ENCODE assay signal across 20 cellular contexts in the genomic region with DNA sequence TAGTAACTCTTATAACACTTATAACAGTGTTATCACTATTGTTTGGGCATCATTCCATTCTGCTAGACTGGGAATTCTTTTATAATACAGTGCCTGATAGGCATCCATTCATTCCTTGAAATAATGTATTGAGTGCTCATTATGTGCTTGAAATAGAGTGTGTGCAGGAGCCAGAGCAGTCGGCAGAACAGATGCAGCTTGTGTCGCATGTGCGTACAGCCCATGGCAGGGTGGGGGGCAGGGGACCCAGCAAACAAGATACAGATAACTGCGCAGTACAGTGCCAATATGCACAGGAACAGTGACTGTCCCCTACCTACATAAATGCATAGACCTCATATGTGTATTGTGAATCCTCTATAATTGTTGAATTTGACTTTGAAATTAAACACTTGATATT.
DNase-seq lines count a peak whose midpoint lies in the region; ATAC-seq and TF ChIP-seq lines count a peak whose summit lies in the region.
"Had no signal": no experiment of that assay in that cellular context is flagged by ENCODE, and none has a peak within 500 bp of the region (broad histone marks: within the 10 kb centered on the region; RNA-seq: fewer than 3 reads in every experiment).

No MANE protein-coding gene starts in this region.

- DNase-seq in MCF 10A (ENCODE audit: unreplicated experiment) = no peak
- no peak for DNase-seq in mammary epithelial cell
- no peak for DNase-seq in mesenchymal stem cell
- no peak for DNase-seq in transverse colon
- no peak for DNase-seq in mucosa of gallbladder (ENCODE audit: low spot score)
- DNase-seq in MV-4-11 (lab: John Stamatoyannopoulos, UW) = no peak
- no peak for DNase-seq in natural killer cell
- DNase-seq: adrenal gland; CD4-positive, alpha-beta memory T cell; DND-41; endodermal cell; HCEC 1CT; KG1; naive thymus-derived CD8-positive, alpha-beta T cell; SHP77; stimulated activated CD4-positive, alpha-beta T cell treated with anti-CD3 and anti-CD28 coated beads, Interleukin-12 subunit alpha, Interleukin-12 subunit beta, amount 100 ng/mL, for 4 hours; T-helper 17 cell had no signal

- ATAC-seq in SK-N-SH treated with all-trans-retinoic acid at 6 μM for 48 hours (no peak), natural killer cell (no peak)
- ATAC-seq: naive thymus-derived CD8-positive, alpha-beta T cell; stimulated activated memory B cell treated with anti-CD40 and anti-IgM and Interleukin-4, amounts not matched to agents 10 μg/mL and 1 μg/mL and 100 μg/mL, for 72 hours; T-helper 17 cell had no signal

- H4K8ac ChIP-seq in mesenchymal stem cell (ENCODE audit: low read length) = no peak overlapping the region

- no peak for TF ChIP-seq EP300 in transverse colon (IDR thresholded peaks at IDR 0.05; ENCODE audit: low read depth)

- H4K91ac ChIP-seq in mesenchymal stem cell (ENCODE audit: low read length) = no peak overlapping the region

- intact Hi-C loops in MCF 10A (cut with micrococcal nuclease) (loop anchor here (10.0 kb wide), 1 partner anchor 101 kb away; the partner anchor contains the start of gene KAT6B), mammary epithelial cell (cut with micrococcal nuclease) (no loop called here), transverse colon (cut with DNase I; ENCODE audit: low total_unique reads) (no loop called here), natural killer cell (cut with micrococcal nuclease) (no loop called here)

- BruUV-seq in MCF 10A (replicated peaks; lab: Mats Ljungman, UMichigan) (no TSS peak), mammary epithelial cell (replicated peaks; lab: Mats Ljungman, UMichigan) (no TSS peak)

- no peak overlapping the region for H2BK5ac ChIP-seq in mesenchymal stem cell (ENCODE audit: low read depth, low read length, poor library complexity, severe bottlenecking)

- no peak overlapping the region for H3K4ac ChIP-seq in mesenchymal stem cell (ENCODE audit: low read depth in 1 of 2, low read length in 2 of 2)

- H3K9me3 Mint-ChIP-seq in MCF 10A (ENCODE audit: unreplicated experiment) = no peaks in the 10 kb centered on the region
- no peaks in the 10 kb centered on the region for H3K9me3 Mint-ChIP-seq in natural killer cell
- H3K9me3 Mint-ChIP-seq: CD4-positive, alpha-beta memory T cell; endodermal cell; stimulated activated memory B cell treated with anti-CD40 and anti-IgM and Interleukin-4, amounts not matched to agents 10 μg/mL and 1 μg/mL and 100 μg/mL, for 72 hours had no signal

- H3K14ac ChIP-seq in mesenchymal stem cell (ENCODE audit: low read length in 2 of 2) = peak overlapping the region in 1 of 2 experiments; percentile 61

- H2BK15ac ChIP-seq in mesenchymal stem cell (ENCODE audit: low read depth, poor library complexity, severe bottlenecking) = no peak overlapping the region

- no peak overlapping the region for H3K27ac ChIP-seq in mammary epithelial cell (ENCODE audit: insufficient read depth, low read depth, low read length)
- H3K27ac ChIP-seq in mesenchymal stem cell (ENCODE audit: low read length, poor library complexity, severe bottlenecking) = no peak overlapping the region
- H3K27ac ChIP-seq in transverse colon = peak overlapping the region; percentile 71 to 78 (median 72)

- H3K23ac ChIP-seq in mesenchymal stem cell (ENCODE audit: low read length in 2 of 2) = no peak overlapping the region

- dilution Hi-C loops in mammary epithelial cell (cut with HindIII; ENCODE audit: low sequenced_read_pairs) = no loop called here

- H3K4me2 ChIP-seq in mammary epithelial cell (ENCODE audit: insufficient read depth, low read depth, low read length) = no peak overlapping the region
- H3K4me2 ChIP-seq in mesenchymal stem cell (ENCODE audit: low read length, poor library complexity, severe bottlenecking) = no peak overlapping the region

- peak overlapping the region; percentile 34 to 79 for H3K18ac ChIP-seq in mesenchymal stem cell (ENCODE audit: low read depth in 1 of 2, low read length in 2 of 2)

- H4K20me1 ChIP-seq in mammary epithelial cell (ENCODE audit: insufficient read depth, low read length) = no peaks in the 10 kb centered on the region

- H3K9me3 ChIP-seq in mammary epithelial cell (replicated peaks; ENCODE audit: insufficient read depth, low read length) = no peaks in the 10 kb centered on the region
- H3K9me3 ChIP-seq in mesenchymal stem cell (ENCODE audit: control insufficient read depth, low read length) = no peaks in the 10 kb centered on the region
- no peaks in the 10 kb centered on the region for H3K9me3 ChIP-seq in transverse colon
- H3K9me3 ChIP-seq: adrenal gland, prostate gland had no signal

- H3K4me1 Mint-ChIP-seq in MCF 10A (ENCODE audit: insufficient read depth, unreplicated experiment) (peaks cover 35% of the 10 kb centered on the region), natural killer cell (peaks cover 37 to 52% of the 10 kb centered on the region in 2 donors)

- H3K36me3 Mint-ChIP-seq in MCF 10A (ENCODE audit: insufficient read depth, unreplicated experiment) (peaks cover 8% of the 10 kb centered on the region), natural killer cell (no peaks in the 10 kb centered on the region)
- H3K36me3 Mint-ChIP-seq: naive thymus-derived CD8-positive, alpha-beta T cell had no signal

- H3K9ac ChIP-seq in mammary epithelial cell (ENCODE audit: insufficient read depth, low read length) (no peak overlapping the region), mesenchymal stem cell (ENCODE audit: low read length) (peak overlapping the region; percentile 76)

- H3K27me3 ChIP-seq in mammary epithelial cell (ENCODE audit: insufficient read depth, low read length) (no peaks in the 10 kb centered on the region), mesenchymal stem cell (ENCODE audit: control insufficient read depth in 1 of 2, insufficient read depth in 1 of 2, low read length in 2 of 2) (no peaks in the 10 kb centered on the region), transverse colon (no peaks in the 10 kb centered on the region)
- H3K27me3 ChIP-seq: adrenal gland had no signal

- no peak overlapping the region for H3K4me3 Mint-ChIP-seq in MCF 10A (ENCODE audit: unreplicated experiment)
- H3K4me3 Mint-ChIP-seq in natural killer cell = no peak overlapping the region
- H3K4me3 Mint-ChIP-seq: CD4-positive, alpha-beta memory T cell; endodermal cell; naive thymus-derived CD8-positive, alpha-beta T cell; stimulated activated memory B cell treated with anti-CD40 and anti-IgM and Interleukin-4, amounts not matched to agents 10 μg/mL and 1 μg/mL and 100 μg/mL, for 72 hours; T-helper 17 cell had no signal

- POLR2A ChIA-PET in MCF 10A (lab: Yijun Ruan, JAX) = interaction anchor here (0.7 kb wide), 1 partner anchor 111 kb away, joined by 4 read pairs; no protein-coding TSS in a partner anchor

- H2AK5ac ChIP-seq in mesenchymal stem cell (ENCODE audit: low read length, severe bottlenecking) = no peak overlapping the region

- H3K36me3 ChIP-seq in mammary epithelial cell (ENCODE audit: insufficient read depth, low read length) (no peaks in the 10 kb centered on the region), mesenchymal stem cell (ENCODE audit: control insufficient read depth in 1 of 2, insufficient read depth in 2 of 2, low read depth in 1 of 2, low read length in 2 of 2) (no peaks in the 10 kb centered on the region), transverse colon (no peaks in the 10 kb centered on the region)
- H3K36me3 ChIP-seq: adrenal gland, prostate gland had no signal

- H3K27me3 Mint-ChIP-seq in MCF 10A (ENCODE audit: insufficient read depth, unreplicated experiment) (no peaks in the 10 kb centered on the region), natural killer cell (ENCODE audit: low read depth in 2 of 2) (no peaks in the 10 kb centered on the region)
- H3K27me3 Mint-ChIP-seq: CD4-positive, alpha-beta memory T cell; naive thymus-derived CD8-positive, alpha-beta T cell; stimulated activated memory B cell treated with anti-CD40 and anti-IgM and Interleukin-4, amounts not matched to agents 10 μg/mL and 1 μg/mL and 100 μg/mL, for 72 hours; T-helper 17 cell had no signal

- in situ Hi-C loops in mammary epithelial cell (cut with MboI; ENCODE audit: low sequenced_read_pairs in 2 of 2) (no loop called here), transverse colon (cut with MboI; ENCODE audit: low pct_ligation_motif_present in 1 of 4, low pct_unique_long_range_greater_than_20kb in 1 of 4, low sequenced_read_pairs in 3 of 4) (no loop called here)

- TF ChIP-seq CTCF in MCF 10A (IDR thresholded peaks at IDR 0.05; ENCODE audit: unreplicated experiment) = no peak
- TF ChIP-seq CTCF in mammary epithelial cell (conservative IDR thresholded peaks at IDR 0.05 in 1 of 2, IDR thresholded peaks at IDR 0.05 in 1 of 2; ENCODE audit: extremely low read depth in 1 of 2, insufficient read depth in 1 of 2, low read depth in 1 of 2, low read length in 2 of 2) = no peak
- TF ChIP-seq CTCF in transverse colon (IDR thresholded peaks at IDR 0.05) = no peak
- no peak for TF ChIP-seq CTCF in natural killer cell (IDR thresholded peaks at IDR 0.05)

- no peak overlapping the region for H3K4me3 ChIP-seq in mammary epithelial cell (replicated peaks in 1 of 3; ENCODE audit: insufficient read depth in 1 of 3, low read depth in 2 of 3, low read length in 3 of 3)
- no peak overlapping the region for H3K4me3 ChIP-seq in mesenchymal stem cell (ENCODE audit: insufficient read depth in 1 of 2, low read depth in 1 of 2, low read length in 2 of 2)
- H3K4me3 ChIP-seq in transverse colon = no peak overlapping the region
- H3K4me3 ChIP-seq: prostate gland had no signal

- peaks cover 44% of the 10 kb centered on the region for H3K79me2 ChIP-seq in mammary epithelial cell (ENCODE audit: insufficient read depth, low read length)

- peaks cover 33% of the 10 kb centered on the region for H3K4me1 ChIP-seq in mammary epithelial cell (ENCODE audit: insufficient read depth, low read length)
- H3K4me1 ChIP-seq in mesenchymal stem cell (ENCODE audit: control insufficient read depth, insufficient read depth, low read depth, low read length) = peaks cover 14% of the 10 kb centered on the region
- H3K4me1 ChIP-seq in transverse colon = peaks cover 12 to 82% (median 55%) of the 10 kb centered on the region in 4 donors

- H3K79me1 ChIP-seq in mesenchymal stem cell (replicated peaks; ENCODE audit: low read length, poor library complexity, severe bottlenecking) = peaks cover 11% of the 10 kb centered on the region

- peak overlapping the region; percentile 28 for H3K27ac Mint-ChIP-seq in MCF 10A (ENCODE audit: low read depth, unreplicated experiment)
- H3K27ac Mint-ChIP-seq in natural killer cell = no peak overlapping the region
- H3K27ac Mint-ChIP-seq: CD4-positive, alpha-beta memory T cell; endodermal cell; stimulated activated memory B cell treated with anti-CD40 and anti-IgM and Interleukin-4, amounts not matched to agents 10 μg/mL and 1 μg/mL and 100 μg/mL, for 72 hours had no signal

- CTCF ChIA-PET in MCF 10A (lab: Yijun Ruan, JAX) = no interaction called here
- CTCF ChIA-PET in mammary epithelial cell (lab: Charles Lee; ENCODE audit: low non-redundant PET) = no interaction called here

- H2BK120ac ChIP-seq in mesenchymal stem cell (ENCODE audit: low read depth, low read length) = no peak overlapping the region

- H2AFZ ChIP-seq in mammary epithelial cell (ENCODE audit: low read depth, low read length) (no peak overlapping the region), mesenchymal stem cell (ENCODE audit: low read depth, low read length) (no peak overlapping the region)

- 98% methylated on average over 4 of the region's 4 CpGs for WGBS in mammary epithelial cell (ENCODE audit: low coverage, missing lambda C conversion rate)
- WGBS in mesenchymal stem cell = 84% methylated on average over 3 of the region's 4 CpGs
- WGBS in transverse colon (ENCODE audit: low coverage in 1 of 2), 2 donors = 75 to 95% methylated on average over 4 of the region's 4 CpGs

- H2BK12ac ChIP-seq in mesenchymal stem cell (ENCODE audit: low read length in 2 of 2) = peak overlapping the region in 1 of 2 experiments; percentile 97

- no peak for TF ChIP-seq POLR2A in transverse colon (IDR thresholded peaks at IDR 0.05)

Comparison
In these comparisons a context has a peak if more than half of its experiments do, and no peak if none do; other contexts are left out.
1. H3K27ac ChIP-seq: peak in transverse colon (4 of 4); none in mammary epithelial cell (single experiment) and mesenchymal stem cell (single experiment).